Comparison of ENCODE assay signal across 8 cellular contexts in the genomic region with DNA sequence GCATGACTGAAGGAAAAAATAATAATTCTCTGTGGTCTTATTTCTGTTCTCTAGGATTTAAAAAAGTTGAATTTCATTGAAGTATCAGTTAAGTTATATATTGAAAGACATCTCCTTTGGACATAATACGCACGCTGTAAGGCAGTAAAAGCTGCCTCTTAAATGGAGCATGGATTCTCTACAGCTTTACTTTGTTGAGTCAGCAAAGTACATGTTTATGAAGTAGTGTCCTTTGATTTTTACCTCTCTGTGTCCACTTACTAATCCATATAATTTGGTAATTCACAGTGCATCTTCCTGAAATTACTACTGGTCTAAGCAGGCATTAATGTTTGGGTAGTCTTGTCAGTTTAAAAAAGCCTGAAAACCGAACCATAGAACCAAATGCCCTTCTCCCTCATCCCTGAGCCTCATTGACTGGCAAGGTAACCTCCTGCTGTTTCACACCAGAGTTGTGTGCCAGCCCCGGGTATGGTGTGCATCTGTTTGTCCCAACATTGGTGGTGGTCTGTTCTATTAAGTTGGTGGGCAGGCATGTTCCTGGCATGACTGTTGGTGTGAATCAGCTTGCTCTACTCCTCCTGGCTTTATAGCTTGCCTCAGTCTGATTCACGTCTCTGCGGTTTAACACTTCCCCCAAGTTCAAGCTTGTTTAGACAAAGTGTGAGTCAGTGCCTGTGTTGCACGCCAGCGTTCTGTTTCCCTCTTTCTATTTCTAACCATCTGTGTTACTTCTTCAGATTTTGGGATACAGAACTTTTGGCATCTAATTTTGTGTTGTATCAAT.
A peak's percentile ranks its signal among the peaks of the same experiment; 100 is the strongest.
DNase-seq lines count a peak whose midpoint lies in the region; ATAC-seq, FAIRE-seq and TF ChIP-seq lines count a peak whose summit lies in the region.

No MANE protein-coding gene starts in this region.

- DNase-seq in A549 (ENCODE audit: low read depth in 1 of 2, low spot score in 1 of 2) (peak; percentile 27 to 69), GM23338 (ENCODE audit: low spot score) (no peak), RWPE2 (ENCODE audit: low spot score) (peak; percentile 85), Right ventricle myocardium superior (peak; percentile 78), gastrocnemius medialis (peak; percentile 75 to 79), aorta (peak; percentile 86 to 88), iPS-NIHi7 (ENCODE audit: extremely low spot score) (no peak)
- peak; percentile 71 for DNase-seq in activated naive CD4-positive, alpha-beta T cell treated with anti-CD3 and anti-CD28 coated beads, Interleukin-2, amount 10 ng/mL, durations not matched to agents 7 days and 5 days

- no peak overlapping the region for H2AFZ ChIP-seq in GM23338

- H3K9me3 ChIP-seq in A549 (peaks cover 25% of the 10 kb centered on the region), RWPE2 (ENCODE audit: severe bottlenecking) (peaks cover 3% of the 10 kb centered on the region), gastrocnemius medialis (peaks cover 0 to 3% (median 0%) of the 10 kb centered on the region in 3 donors), aorta (ENCODE audit: control insufficient read depth, low read length) (no peaks in the 10 kb centered on the region)

- H3K36me3 ChIP-seq in GM23338 (ENCODE audit: insufficient read depth) = no peaks in the 10 kb centered on the region
- peaks cover 77% of the 10 kb centered on the region for H3K36me3 ChIP-seq in RWPE2 (ENCODE audit: low read depth)
- H3K36me3 ChIP-seq in gastrocnemius medialis = peaks cover 0 to 23% of the 10 kb centered on the region in 2 donors
- peaks cover 0 to 2% of the 10 kb centered on the region in 2 donors for H3K36me3 ChIP-seq in aorta (ENCODE audit: control insufficient read depth in 1 of 2, insufficient read depth in 2 of 2, low read length in 1 of 2)

- POLR2A ChIA-PET in A549 (lab: Yijun Ruan, JAX) = interaction anchor here (0.6 to 1.1 kb wide), 2 partner anchors 80 to 671 kb away, joined by 3 to 4 read pairs; partner anchors contain the start of gene NCL

- FAIRE-seq in A549 (lab: Jason Lieb, UNC) = no peak

- no peaks in the 10 kb centered on the region for H3K9me2 ChIP-seq in GM23338 (ENCODE audit: insufficient read depth)

- no peak for TF ChIP-seq RAD21 in A549 (conservative IDR thresholded peaks at IDR 0.05 in 1 of 2, IDR thresholded peaks at IDR 0.05 in 1 of 2)

- CTCF ChIA-PET in A549 (lab: Yijun Ruan, JAX) = interaction anchor here (0.6 to 2.3 kb wide), 4 partner anchors 16 to 204 kb away, joined by 3 to 7 read pairs (median 4); no protein-coding TSS in a partner anchor
- CTCF ChIA-PET in activated naive CD4-positive, alpha-beta T cell treated with anti-CD3 and anti-CD28 coated beads, Interleukin-2, amount 10 ng/mL, durations not matched to agents 7 days and 5 days (lab: Charles Lee) = interaction anchor here (0.8 to 1.7 kb wide), 3 partner anchors 12 to 786 kb away, joined by 3 to 13 read pairs (median 3); no protein-coding TSS in a partner anchor

- intact Hi-C loops in Right ventricle myocardium superior (cut with DNase I) (no loop called here), gastrocnemius medialis (cut with DNase I; ENCODE audit: low total_unique reads) (loop anchor here (10.0 kb wide), 1 partner anchor 379 kb away; the partner anchor contains the start of gene SP100), aorta (cut with DNase I) (loop anchor here (2.0 to 10.0 kb wide), 3 partner anchors 36 to 179 kb away; partner anchors contain the start of gene CAB39 (in 1 of the 2))

- peak overlapping the region; percentile 52 for H3K4me2 ChIP-seq in A549
- H3K4me2 ChIP-seq in GM23338 = no peak overlapping the region

- in situ Hi-C loops in gastrocnemius medialis (cut with MboI; ENCODE audit: low sequenced_read_pairs in 4 of 4) = loop anchor here in 2 of 4 donors (5.0 to 10.0 kb wide), 2 partner anchors 76 to 79 kb away; partner anchors contain the start of gene CAB39 (in 1 of the 2)

- TF ChIP-seq CTCF in A549 (IDR thresholded peaks at IDR 0.05) (no peak), GM23338 (conservative IDR thresholded peaks at IDR 0.05; ENCODE audit: low read depth in 2 of 2) (no peak), RWPE2 (IDR thresholded peaks at IDR 0.05; ENCODE audit: poor library complexity, severe bottlenecking) (no peak), gastrocnemius medialis (IDR thresholded peaks at IDR 0.05 in 4 of 5, conservative IDR thresholded peaks at IDR 0.05 in 1 of 5) (no peak)

- H3K27ac ChIP-seq in A549 (peak overlapping the region; percentile 56 to 82; a peak in 5 of 6 replicates), GM23338 (ENCODE audit: low read depth) (peak overlapping the region; percentile 53), RWPE2 (ENCODE audit: poor library complexity, severe bottlenecking) (peak overlapping the region; percentile 96), gastrocnemius medialis (peak overlapping the region; percentile 67 to 79 (median 72)), aorta (ENCODE audit: low read depth in 1 of 2, low read length in 2 of 2) (peak overlapping the region; percentile 91 to 98)

- peak overlapping the region; percentile 82 for H3K27ac Mint-ChIP-seq in GM23338
- H3K27ac Mint-ChIP-seq in activated naive CD4-positive, alpha-beta T cell treated with anti-CD3 and anti-CD28 coated beads, Interleukin-2, amount 10 ng/mL, durations not matched to agents 7 days and 5 days = peak overlapping the region; percentile 94

- H3K4me3 Mint-ChIP-seq in GM23338 = no peak overlapping the region
- H3K4me3 Mint-ChIP-seq in activated naive CD4-positive, alpha-beta T cell treated with anti-CD3 and anti-CD28 coated beads, Interleukin-2, amount 10 ng/mL, durations not matched to agents 7 days and 5 days = peak overlapping the region; percentile 63

- H3K4me1 ChIP-seq in A549 (peaks cover 15% of the 10 kb centered on the region), GM23338 (ENCODE audit: insufficient read depth) (peaks cover 20% of the 10 kb centered on the region), RWPE2 (ENCODE audit: insufficient read depth, poor library complexity, severe bottlenecking) (peaks cover 48% of the 10 kb centered on the region), gastrocnemius medialis (peaks cover 65 to 84% of the 10 kb centered on the region in 2 donors), aorta (ENCODE audit: control insufficient read depth in 1 of 2, insufficient read depth in 2 of 2, low read length in 2 of 2) (peaks cover 0 to 10% of the 10 kb centered on the region in 2 donors)

- H3K4me3 ChIP-seq in A549 (no peak overlapping the region), GM23338 (no peak overlapping the region), RWPE2 (ENCODE audit: severe bottlenecking) (no peak overlapping the region), gastrocnemius medialis (no peak overlapping the region), aorta (ENCODE audit: low read length in 2 of 2) (no peak overlapping the region)

- H3K79me2 ChIP-seq in GM23338 (replicated peaks; ENCODE audit: insufficient read depth) = peaks cover 14% of the 10 kb centered on the region

- no peak for TF ChIP-seq POLR2A in A549 (IDR thresholded peaks at IDR 0.05; ENCODE audit: low read length)
- no peak for TF ChIP-seq POLR2A in gastrocnemius medialis (IDR thresholded peaks at IDR 0.05)

- peaks cover 6% of the 10 kb centered on the region; the same call in 2 of the 3 replicates for H3K9me3 Mint-ChIP-seq in GM23338
- H3K9me3 Mint-ChIP-seq in activated naive CD4-positive, alpha-beta T cell treated with anti-CD3 and anti-CD28 coated beads, Interleukin-2, amount 10 ng/mL, durations not matched to agents 7 days and 5 days = peaks cover 34% of the 10 kb centered on the region

- H3K27me3 ChIP-seq in GM23338 (ENCODE audit: insufficient read depth) (no peaks in the 10 kb centered on the region), RWPE2 (ENCODE audit: insufficient read depth, poor library complexity, severe bottlenecking) (no peaks in the 10 kb centered on the region), gastrocnemius medialis (no peaks in the 10 kb centered on the region), aorta (ENCODE audit: control insufficient read depth in 1 of 2, insufficient read depth in 2 of 2, low read length in 1 of 2) (no peaks in the 10 kb centered on the region)

- H3F3A ChIP-seq in GM23338 (replicated peaks; ENCODE audit: low read depth) = no peaks in the 10 kb centered on the region

- 62% methylated on average over 8 of the region's 8 CpGs for WGBS in A549 (ENCODE audit: missing lambda C conversion rate)
- WGBS in aorta, 2 donors = 25 to 26% methylated on average over 8 of the region's 8 CpGs

- H3K36me3 Mint-ChIP-seq in GM23338 (ENCODE audit: low read depth) = peaks cover 49% of the 10 kb centered on the region
- peaks cover 70% of the 10 kb centered on the region for H3K36me3 Mint-ChIP-seq in activated naive CD4-positive, alpha-beta T cell treated with anti-CD3 and anti-CD28 coated beads, Interleukin-2, amount 10 ng/mL, durations not matched to agents 7 days and 5 days

- ATAC-seq in A549 = peak; percentile 91 to 93
- ATAC-seq in GM23338 = no peak
- peak; percentile 92 for ATAC-seq in RWPE2 (ENCODE audit: low read depth)
- ATAC-seq in Right ventricle myocardium superior (ENCODE audit: poor library complexity) = peak; percentile 71
- peak; percentile 89 to 94 for ATAC-seq in gastrocnemius medialis
- ATAC-seq in aorta (ENCODE audit: low FRiP score) = peak; percentile 90

- H4K20me1 ChIP-seq in GM23338 (replicated peaks; ENCODE audit: insufficient read depth) = no peaks in the 10 kb centered on the region

- peak in 1 of 2 experiments; percentile 31; a peak in 1 of 5 replicates for TF ChIP-seq EP300 in A549 (IDR thresholded peaks at IDR 0.05)

- peaks cover 16% of the 10 kb centered on the region for H3K4me1 Mint-ChIP-seq in GM23338
- peaks cover 45% of the 10 kb centered on the region for H3K4me1 Mint-ChIP-seq in activated naive CD4-positive, alpha-beta T cell treated with anti-CD3 and anti-CD28 coated beads, Interleukin-2, amount 10 ng/mL, durations not matched to agents 7 days and 5 days

- H3K27me3 Mint-ChIP-seq in GM23338 (ENCODE audit: insufficient read depth, low read depth, poor library complexity) = no peaks in the 10 kb centered on the region
- no peaks in the 10 kb centered on the region for H3K27me3 Mint-ChIP-seq in activated naive CD4-positive, alpha-beta T cell treated with anti-CD3 and anti-CD28 coated beads, Interleukin-2, amount 10 ng/mL, durations not matched to agents 7 days and 5 days

TF ChIP-seq in A549, 52 proteins besides CTCF, POLR2A, EP300 and RAD21 (continues in another document):
- peak; percentile 90 for TF ChIP-seq MAFK (IDR thresholded peaks at IDR 0.05; ENCODE audit: partially characterized antibody)
- TF ChIP-seq GATA3 (IDR thresholded peaks at IDR 0.05; ENCODE audit: borderline replicate concordance) = peak; percentile 52; the same call in 1 of the 2 replicates

TF ChIP-seq in GM23338, 12 proteins besides CTCF, POLR2A, EP300 and RAD21 (continues in another document):
- TF ChIP-seq NANOG (IDR thresholded peaks at IDR 0.05; ENCODE audit: borderline replicate concordance) (no peak), CREB1 (CRISPR knock-in tag; IDR thresholded peaks at IDR 0.05; ENCODE audit: low read depth) (no peak), ZNF331 (CRISPR knock-in tag; IDR thresholded peaks at IDR 0.05; ENCODE audit: low read depth) (no peak), EZH2phosphoT487 (IDR thresholded peaks at IDR 0.05; ENCODE audit: unreplicated experiment) (no peak)

Comparison
In these comparisons a context has a peak if more than half of its experiments do, and no peak if none do; other contexts are left out.
1. DNase-seq: peak in A549 (2 of 2), RWPE2 (single experiment), activated naive CD4-positive, alpha-beta T cell treated with anti-CD3 and anti-CD28 coated beads, Interleukin-2, amount 10 ng/mL, durations not matched to agents 7 days and 5 days (single experiment), Right ventricle myocardium superior (single experiment), gastrocnemius medialis (2 of 2) and aorta (2 of 2); none in GM23338 (single experiment) and iPS-NIHi7 (single experiment).
2. Peak in every context shown above with its lines, with median percentiles within 50 percentile points of each other: H3K27ac ChIP-seq.